ENCODE assay signal across 8 cellular contexts in genomic region chr2:239882335-239882734, GRCh38.
DNase-seq lines count a peak whose midpoint lies in the region; ATAC-seq and TF ChIP-seq lines count a peak whose summit lies in the region.

No MANE protein-coding gene starts in this region.

- TF ChIP-seq CTCF in endothelial cell (IDR thresholded peaks at IDR 0.05; ENCODE audit: unreplicated experiment) (peak; percentile 64), nephron (IDR thresholded peaks at IDR 0.05; ENCODE audit: unreplicated experiment in 3 of 3) (peak; percentile 52 to 65 (median 64)), thoracic aorta (IDR thresholded peaks at IDR 0.05) (peak; percentile 77)

- peaks cover 12% of the 10 kb centered on the region for H3K27me3 Mint-ChIP-seq in activated CD8-positive, alpha-beta T cell treated with anti-CD3 and anti-CD28 coated beads, Interleukin-2, amount 10 ng/mL, durations not matched to agents 7 days and 5 days (ENCODE audit: low read depth)
- H3K27me3 Mint-ChIP-seq in endothelial cell (ENCODE audit: unreplicated experiment) = no peaks in the 10 kb centered on the region
- H3K27me3 Mint-ChIP-seq in nephron (ENCODE audit: low read depth) = peaks cover 7% of the 10 kb centered on the region

- H3K36me3 ChIP-seq in thoracic aorta = no peaks in the 10 kb centered on the region

- DNase-seq in G401 (ENCODE audit: low spot score) = peak; percentile 39
- DNase-seq in NCI-H1930 (lab: John Stamatoyannopoulos, UW) = peak; percentile 3 to 12
- peak; percentile 64 for DNase-seq in activated CD8-positive, alpha-beta T cell treated with anti-CD3 and anti-CD28 coated beads, Interleukin-2, amount 10 ng/mL, durations not matched to agents 7 days and 5 days
- DNase-seq in endothelial cell (ENCODE audit: low spot score) = peak; percentile 65
- DNase-seq in thoracic aorta (ENCODE audit: low spot score) = no peak

- peak; percentile 64 for ATAC-seq in activated CD8-positive, alpha-beta T cell treated with anti-CD3 and anti-CD28 coated beads, Interleukin-2, amount 10 ng/mL, durations not matched to agents 7 days and 5 days
- ATAC-seq in thoracic aorta (ENCODE audit: insufficient number of reproducible peaks, low FRiP score, low read depth) (peak; percentile 70), HG03135 (IDR thresholded peaks at IDR 0.05; ENCODE audit: unreplicated experiment) (no peak), HG02938 (IDR thresholded peaks at IDR 0.05; ENCODE audit: unreplicated experiment) (no peak)

- H3K4me1 ChIP-seq in thoracic aorta (ENCODE audit: control insufficient read depth in 1 of 2, low read depth in 2 of 2) = peaks cover 16 to 20% of the 10 kb centered on the region in 2 donors

- peaks cover 21% of the 10 kb centered on the region for H3K9me3 Mint-ChIP-seq in activated CD8-positive, alpha-beta T cell treated with anti-CD3 and anti-CD28 coated beads, Interleukin-2, amount 10 ng/mL, durations not matched to agents 7 days and 5 days (ENCODE audit: insufficient read depth)
- no peaks in the 10 kb centered on the region for H3K9me3 Mint-ChIP-seq in endothelial cell (ENCODE audit: unreplicated experiment)
- H3K9me3 Mint-ChIP-seq in nephron = peaks cover 45% of the 10 kb centered on the region

- no peaks in the 10 kb centered on the region for H3K4me1 Mint-ChIP-seq in activated CD8-positive, alpha-beta T cell treated with anti-CD3 and anti-CD28 coated beads, Interleukin-2, amount 10 ng/mL, durations not matched to agents 7 days and 5 days (ENCODE audit: low read depth)
- H3K4me1 Mint-ChIP-seq in endothelial cell (ENCODE audit: unreplicated experiment) = peaks cover 25% of the 10 kb centered on the region
- peaks cover 20% of the 10 kb centered on the region for H3K4me1 Mint-ChIP-seq in nephron

- in situ Hi-C loops in G401 (cut with HindIII; ENCODE audit: low sequenced_read_pairs) = no loop called here

- peak overlapping the region; percentile 82 to 88 for H3K27ac ChIP-seq in thoracic aorta

- H3K27ac Mint-ChIP-seq in activated CD8-positive, alpha-beta T cell treated with anti-CD3 and anti-CD28 coated beads, Interleukin-2, amount 10 ng/mL, durations not matched to agents 7 days and 5 days = no peak overlapping the region
- H3K27ac Mint-ChIP-seq in endothelial cell (ENCODE audit: unreplicated experiment) = peak overlapping the region; percentile 79
- H3K27ac Mint-ChIP-seq in nephron = peak overlapping the region in 2 of 3 experiments; percentile 62 to 66

- H3K4me3 Mint-ChIP-seq in activated CD8-positive, alpha-beta T cell treated with anti-CD3 and anti-CD28 coated beads, Interleukin-2, amount 10 ng/mL, durations not matched to agents 7 days and 5 days = no peak overlapping the region
- no peak overlapping the region for H3K4me3 Mint-ChIP-seq in endothelial cell (ENCODE audit: unreplicated experiment)
- peak overlapping the region in 2 of 3 experiments; percentile 38 to 51 for H3K4me3 Mint-ChIP-seq in nephron

- CTCF ChIA-PET in activated CD8-positive, alpha-beta T cell treated with anti-CD3 and anti-CD28 coated beads, Interleukin-2, amount 10 ng/mL, durations not matched to agents 7 days and 5 days (lab: Charles Lee) = interaction anchor here (0.6 to 0.8 kb wide), 2 partner anchors 8 to 19 kb away, joined by 3 read pairs; no protein-coding TSS in a partner anchor

- POLR2A ChIA-PET in activated CD8-positive, alpha-beta T cell treated with anti-CD3 and anti-CD28 coated beads, Interleukin-2, amount 10 ng/mL, durations not matched to agents 7 days and 5 days (lab: Charles Lee) = no interaction called here

- H3K4me3 ChIP-seq in thoracic aorta = no peak overlapping the region

- H3K27me3 ChIP-seq in thoracic aorta (replicated peaks; ENCODE audit: insufficient read depth) = no peaks in the 10 kb centered on the region

- H3K9me3 ChIP-seq in thoracic aorta = peaks cover 18% of the 10 kb centered on the region

- no peaks in the 10 kb centered on the region for H3K36me3 Mint-ChIP-seq in activated CD8-positive, alpha-beta T cell treated with anti-CD3 and anti-CD28 coated beads, Interleukin-2, amount 10 ng/mL, durations not matched to agents 7 days and 5 days (ENCODE audit: low read depth)
- H3K36me3 Mint-ChIP-seq in endothelial cell (ENCODE audit: low read depth, unreplicated experiment) (no peaks in the 10 kb centered on the region), nephron (ENCODE audit: low read depth) (peaks cover 7% of the 10 kb centered on the region)

Comparison
In these comparisons a context has a peak if more than half of its experiments do, and no peak if none do; other contexts are left out.
1. ATAC-seq: peak in activated CD8-positive, alpha-beta T cell treated with anti-CD3 and anti-CD28 coated beads, Interleukin-2, amount 10 ng/mL, durations not matched to agents 7 days and 5 days (single experiment) and thoracic aorta (single experiment); none in HG03135 (single experiment) and HG02938 (single experiment).
2. H3K4me3 Mint-ChIP-seq: peak in nephron (2 of 3); none in activated CD8-positive, alpha-beta T cell treated with anti-CD3 and anti-CD28 coated beads, Interleukin-2, amount 10 ng/mL, durations not matched to agents 7 days and 5 days (single experiment) and endothelial cell (single experiment).
3. Peak in every context shown above with its lines, with median percentiles within 50 percentile points of each other: CTCF ChIP-seq.